Comparison of ENCODE assay signal across 22 cellular contexts in genomic region chr3:42127226-42127625, GRCh38.
"Had no signal": no experiment of that assay in that cellular context is flagged by ENCODE, and none has a peak within 500 bp of the region (broad histone marks: within the 10 kb centered on the region; RNA-seq: fewer than 3 reads in every experiment).

No MANE protein-coding gene starts in this region.

- H3K4me3 ChIP-seq: dorsolateral prefrontal cortex, pancreas, tibial artery had no signal

- H3K4me3 Mint-ChIP-seq: activated CD4-positive, alpha-beta memory T cell treated with anti-CD3 and anti-CD28 coated beads for 36 hours; activated naive CD4-positive, alpha-beta T cell treated with anti-CD3 and anti-CD28 coated beads, Interleukin-2, amount 10 ng/mL, durations not matched to agents 7 days and 5 days; activated naive CD8-positive, alpha-beta T cell treated with anti-CD3 and anti-CD28 coated beads, Interleukin-2, amount 50 U/mL, for 24 hours; activated T-helper 17 cell treated with anti-CD3 and anti-CD28 coated beads, Interleukin-2, amount 50 U/mL, for 72 hours; brain; natural killer cell had no signal

- H3K27me3 Mint-ChIP-seq: activated CD4-positive, alpha-beta memory T cell treated with anti-CD3 and anti-CD28 coated beads for 36 hours; activated naive CD4-positive, alpha-beta T cell treated with anti-CD3 and anti-CD28 coated beads, Interleukin-2, amount 10 ng/mL, durations not matched to agents 7 days and 5 days; activated naive CD8-positive, alpha-beta T cell treated with anti-CD3 and anti-CD28 coated beads, Interleukin-2, amount 50 U/mL, for 24 hours; activated T-helper 17 cell treated with anti-CD3 and anti-CD28 coated beads, Interleukin-2, amount 50 U/mL, for 72 hours; brain had no signal

- H3K9me3 ChIP-seq: neutrophil, pancreas, tibial artery had no signal

- H3K36me3 Mint-ChIP-seq: natural killer cell had no signal

- DNase-seq: activated CD4-positive, alpha-beta memory T cell treated with anti-CD3 and anti-CD28 coated beads for 36 hours; activated CD4-positive, alpha-beta T cell treated with anti-CD3 and anti-CD28 coated beads for 4 hours; activated naive CD4-positive, alpha-beta T cell treated with anti-CD3 and anti-CD28 coated beads, Interleukin-2, amount 10 ng/mL, durations not matched to agents 7 days and 5 days; activated naive CD8-positive, alpha-beta T cell treated with anti-CD3 and anti-CD28 coated beads, Interleukin-2, amount 50 U/mL, for 24 hours; activated T-cell treated with anti-CD3 and anti-CD28 coated beads, Interleukin-2, amount 50 U/mL, for 1 hour; anterior cingulate cortex; caudate nucleus; dorsolateral prefrontal cortex; foreskin fibroblast; glutamatergic neuron; hippocampal formation; left cardiac atrium; natural killer cell; pancreas; stimulated activated CD4-positive, alpha-beta T cell treated with anti-CD3 and anti-CD28 coated beads, Interleukin-4, amount 100 ng/mL, for 24 hours; stimulated activated naive CD4-positive, alpha-beta T cell; tibial artery had no signal

- H3K27ac Mint-ChIP-seq: activated CD4-positive, alpha-beta memory T cell treated with anti-CD3 and anti-CD28 coated beads for 36 hours; activated naive CD4-positive, alpha-beta T cell treated with anti-CD3 and anti-CD28 coated beads, Interleukin-2, amount 10 ng/mL, durations not matched to agents 7 days and 5 days; activated naive CD8-positive, alpha-beta T cell treated with anti-CD3 and anti-CD28 coated beads, Interleukin-2, amount 50 U/mL, for 24 hours; activated T-helper 17 cell treated with anti-CD3 and anti-CD28 coated beads, Interleukin-2, amount 50 U/mL, for 72 hours; brain; natural killer cell had no signal

- H3K9me3 Mint-ChIP-seq: activated CD4-positive, alpha-beta memory T cell treated with anti-CD3 and anti-CD28 coated beads for 36 hours; activated naive CD4-positive, alpha-beta T cell treated with anti-CD3 and anti-CD28 coated beads, Interleukin-2, amount 10 ng/mL, durations not matched to agents 7 days and 5 days; activated naive CD8-positive, alpha-beta T cell treated with anti-CD3 and anti-CD28 coated beads, Interleukin-2, amount 50 U/mL, for 24 hours; activated T-helper 17 cell treated with anti-CD3 and anti-CD28 coated beads, Interleukin-2, amount 50 U/mL, for 72 hours; brain; natural killer cell had no signal

- H3K27me3 ChIP-seq: dorsolateral prefrontal cortex, neutrophil, pancreas, tibial artery had no signal

- H3K27ac ChIP-seq: epithelial cell of prostate, neutrophil, pancreas, tibial artery had no signal

- ATAC-seq: activated naive CD8-positive, alpha-beta T cell treated with anti-CD3 and anti-CD28 coated beads, Interleukin-2, amount 50 U/mL, for 24 hours; activated T-helper 17 cell treated with anti-CD3 and anti-CD28 coated beads, Interleukin-2, amount 50 U/mL, for 72 hours; left cardiac atrium; natural killer cell; pancreas; sciatic nerve had no signal
